Comparison of ENCODE assay signal across 18 cellular contexts in genomic region chr15:88388702-88389101, GRCh38.
"Had no signal": no experiment of that assay in that cellular context is flagged by ENCODE, and none has a peak within 500 bp of the region (broad histone marks: within the 10 kb centered on the region; RNA-seq: fewer than 3 reads in every experiment).

No MANE protein-coding gene starts in this region.

- FAIRE-seq: small intestine had no signal

- H3K36me3 Mint-ChIP-seq: activated CD8-positive, alpha-beta memory T cell treated with anti-CD3 and anti-CD28 coated beads, Interleukin-2, amount 10 ng/mL, durations not matched to agents 7 days and 5 days; activated naive CD4-positive, alpha-beta T cell treated with anti-CD3 and anti-CD28 coated beads, Interleukin-2, amount 50 U/mL, for 72 hours; naive B cell; stimulated activated effector memory CD8-positive, alpha-beta T cell treated with anti-CD3 and anti-CD28 coated beads, Interleukin-12 subunit alpha, Interleukin-12 subunit beta, amount 100 ng/mL, for 72 hours had no signal

- H3K9me3 Mint-ChIP-seq: activated naive CD4-positive, alpha-beta T cell treated with anti-CD3 and anti-CD28 coated beads, Interleukin-2, amount 50 U/mL, for 72 hours; activated T-cell treated with anti-CD3 and anti-CD28 coated beads, Interleukin-2, amount 50 U/mL, for 24 hours; naive B cell; stimulated activated effector memory CD8-positive, alpha-beta T cell treated with anti-CD3 and anti-CD28 coated beads, Interleukin-12 subunit alpha, Interleukin-12 subunit beta, amount 100 ng/mL, for 72 hours had no signal

- H3K27ac ChIP-seq: dorsolateral prefrontal cortex, foreskin keratinocyte, lower lobe of right lung, thyroid gland, uterus had no signal

- H3K4me3 Mint-ChIP-seq: activated CD8-positive, alpha-beta memory T cell treated with anti-CD3 and anti-CD28 coated beads, Interleukin-2, amount 10 ng/mL, durations not matched to agents 7 days and 5 days; activated T-cell treated with anti-CD3 and anti-CD28 coated beads, Interleukin-2, amount 50 U/mL, for 24 hours; naive B cell; stimulated activated effector memory CD8-positive, alpha-beta T cell treated with anti-CD3 and anti-CD28 coated beads, Interleukin-12 subunit alpha, Interleukin-12 subunit beta, amount 100 ng/mL, for 72 hours had no signal

- H3K27ac Mint-ChIP-seq: activated CD8-positive, alpha-beta memory T cell treated with anti-CD3 and anti-CD28 coated beads, Interleukin-2, amount 10 ng/mL, durations not matched to agents 7 days and 5 days; activated naive CD4-positive, alpha-beta T cell treated with anti-CD3 and anti-CD28 coated beads, Interleukin-2, amount 50 U/mL, for 72 hours; activated T-cell treated with anti-CD3 and anti-CD28 coated beads, Interleukin-2, amount 50 U/mL, for 24 hours; naive B cell; stimulated activated effector memory CD8-positive, alpha-beta T cell treated with anti-CD3 and anti-CD28 coated beads, Interleukin-12 subunit alpha, Interleukin-12 subunit beta, amount 100 ng/mL, for 72 hours had no signal

- ATAC-seq: activated CD8-positive, alpha-beta memory T cell treated with anti-CD3 and anti-CD28 coated beads, Interleukin-2, amount 10 ng/mL, durations not matched to agents 7 days and 5 days; activated naive CD4-positive, alpha-beta T cell treated with anti-CD3 and anti-CD28 coated beads, Interleukin-2, amount 50 U/mL, for 72 hours; foreskin keratinocyte; heart left ventricle; lower lobe of right lung; stimulated activated effector memory CD8-positive, alpha-beta T cell treated with anti-CD3 and anti-CD28 coated beads, Interleukin-12 subunit alpha, Interleukin-12 subunit beta, amount 100 ng/mL, for 72 hours had no signal

- H3K36me3 ChIP-seq: heart left ventricle, lower lobe of right lung, thyroid gland, uterus had no signal

- H3K27me3 ChIP-seq: foreskin keratinocyte, heart left ventricle, thyroid gland, uterus had no signal

- H3K4me3 ChIP-seq: dorsolateral prefrontal cortex, heart left ventricle, lower lobe of right lung, thyroid gland, uterus had no signal

- H3K4me1 ChIP-seq: foreskin keratinocyte, lower lobe of right lung, thyroid gland, uterus had no signal

- H3K9me3 ChIP-seq: heart left ventricle, lower lobe of right lung, thyroid gland, uterus had no signal

- DNase-seq: activated CD4-positive, alpha-beta T cell treated with anti-CD3 and anti-CD28 coated beads for 1 hour; activated CD4-positive, alpha-beta T cell treated with anti-CD3 and anti-CD28 coated beads, Interleukin-2, amount 50 U/mL, for 48 hours; activated CD8-positive, alpha-beta memory T cell treated with anti-CD3 and anti-CD28 coated beads, Interleukin-2, amount 10 ng/mL, durations not matched to agents 7 days and 5 days; activated effector memory CD4-positive, alpha-beta T cell treated with Interleukin-2 at 50 U/mL for 16 hours; activated T-cell treated with anti-CD3 and anti-CD28 coated beads, Interleukin-2, amount 50 U/mL, for 24 hours; amygdala; dorsolateral prefrontal cortex; foreskin keratinocyte; heart left ventricle; lower lobe of right lung; midbrain; naive B cell; small intestine; T-helper 9 cell; thyroid gland; uterus had no signal
